ENCODE assay signal across 1 cellular context in genomic region chr4:25013756-25014737, GRCh38.
TF ChIP-seq lines count a peak whose summit lies in the region.

No MANE protein-coding gene starts in this region.

TF ChIP-seq in GM23338, 12 proteins besides CTCF, POLR2A, EP300 and RAD21 (continued from another document):
- TF ChIP-seq, protein P1, sequence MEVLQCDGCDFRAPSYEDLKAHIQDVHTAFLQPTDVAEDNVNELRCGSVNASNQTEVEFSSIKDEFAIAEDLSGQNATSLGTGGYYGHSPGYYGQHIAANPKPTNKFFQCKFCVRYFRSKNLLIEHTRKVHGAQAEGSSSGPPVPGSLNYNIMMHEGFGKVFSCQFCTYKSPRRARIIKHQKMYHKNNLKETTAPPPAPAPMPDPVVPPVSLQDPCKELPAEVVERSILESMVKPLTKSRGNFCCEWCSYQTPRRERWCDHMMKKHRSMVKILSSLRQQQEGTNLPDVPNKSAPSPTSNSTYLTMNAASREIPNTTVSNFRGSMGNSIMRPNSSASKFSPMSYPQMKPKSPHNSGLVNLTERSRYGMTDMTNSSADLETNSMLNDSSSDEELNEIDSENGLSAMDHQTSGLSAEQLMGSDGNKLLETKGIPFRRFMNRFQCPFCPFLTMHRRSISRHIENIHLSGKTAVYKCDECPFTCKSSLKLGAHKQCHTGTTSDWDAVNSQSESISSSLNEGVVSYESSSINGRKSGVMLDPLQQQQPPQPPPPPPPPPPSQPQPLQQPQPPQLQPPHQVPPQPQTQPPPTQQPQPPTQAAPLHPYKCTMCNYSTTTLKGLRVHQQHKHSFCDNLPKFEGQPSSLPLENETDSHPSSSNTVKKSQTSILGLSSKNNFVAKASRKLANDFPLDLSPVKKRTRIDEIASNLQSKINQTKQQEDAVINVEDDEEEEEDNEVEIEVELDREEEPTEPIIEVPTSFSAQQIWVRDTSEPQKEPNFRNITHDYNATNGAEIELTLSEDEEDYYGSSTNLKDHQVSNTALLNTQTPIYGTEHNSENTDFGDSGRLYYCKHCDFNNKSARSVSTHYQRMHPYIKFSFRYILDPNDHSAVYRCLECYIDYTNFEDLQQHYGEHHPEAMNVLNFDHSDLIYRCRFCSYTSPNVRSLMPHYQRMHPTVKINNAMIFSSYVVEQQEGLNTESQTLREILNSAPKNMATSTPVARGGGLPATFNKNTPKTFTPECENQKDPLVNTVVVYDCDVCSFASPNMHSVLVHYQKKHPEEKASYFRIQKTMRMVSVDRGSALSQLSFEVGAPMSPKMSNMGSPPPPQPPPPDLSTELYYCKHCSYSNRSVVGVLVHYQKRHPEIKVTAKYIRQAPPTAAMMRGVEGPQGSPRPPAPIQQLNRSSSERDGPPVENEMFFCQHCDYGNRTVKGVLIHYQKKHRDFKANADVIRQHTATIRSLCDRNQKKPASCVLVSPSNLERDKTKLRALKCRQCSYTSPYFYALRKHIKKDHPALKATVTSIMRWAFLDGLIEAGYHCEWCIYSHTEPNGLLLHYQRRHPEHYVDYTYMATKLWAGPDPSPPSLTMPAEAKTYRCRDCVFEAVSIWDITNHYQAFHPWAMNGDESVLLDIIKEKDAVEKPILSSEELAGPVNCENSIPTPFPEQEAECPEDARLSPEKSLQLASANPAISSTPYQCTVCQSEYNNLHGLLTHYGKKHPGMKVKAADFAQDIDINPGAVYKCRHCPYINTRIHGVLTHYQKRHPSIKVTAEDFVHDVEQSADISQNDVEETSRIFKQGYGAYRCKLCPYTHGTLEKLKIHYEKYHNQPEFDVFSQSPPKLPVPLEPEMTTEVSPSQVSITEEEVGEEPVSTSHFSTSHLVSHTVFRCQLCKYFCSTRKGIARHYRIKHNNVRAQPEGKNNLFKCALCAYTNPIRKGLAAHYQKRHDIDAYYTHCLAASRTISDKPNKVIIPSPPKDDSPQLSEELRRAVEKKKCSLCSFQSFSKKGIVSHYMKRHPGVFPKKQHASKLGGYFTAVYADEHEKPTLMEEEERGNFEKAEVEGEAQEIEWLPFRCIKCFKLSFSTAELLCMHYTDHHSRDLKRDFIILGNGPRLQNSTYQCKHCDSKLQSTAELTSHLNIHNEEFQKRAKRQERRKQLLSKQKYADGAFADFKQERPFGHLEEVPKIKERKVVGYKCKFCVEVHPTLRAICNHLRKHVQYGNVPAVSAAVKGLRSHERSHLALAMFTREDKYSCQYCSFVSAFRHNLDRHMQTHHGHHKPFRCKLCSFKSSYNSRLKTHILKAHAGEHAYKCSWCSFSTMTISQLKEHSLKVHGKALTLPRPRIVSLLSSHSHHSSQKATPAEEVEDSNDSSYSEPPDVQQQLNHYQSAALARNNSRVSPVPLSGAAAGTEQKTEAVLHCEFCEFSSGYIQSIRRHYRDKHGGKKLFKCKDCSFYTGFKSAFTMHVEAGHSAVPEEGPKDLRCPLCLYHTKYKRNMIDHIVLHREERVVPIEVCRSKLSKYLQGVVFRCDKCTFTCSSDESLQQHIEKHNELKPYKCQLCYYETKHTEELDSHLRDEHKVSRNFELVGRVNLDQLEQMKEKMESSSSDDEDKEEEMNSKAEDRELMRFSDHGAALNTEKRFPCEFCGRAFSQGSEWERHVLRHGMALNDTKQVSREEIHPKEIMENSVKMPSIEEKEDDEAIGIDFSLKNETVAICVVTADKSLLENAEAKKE (CRISPR knock-in tag; IDR thresholded peaks at IDR 0.05), result no peak
- TF ChIP-seq EZH2phosphoT487 (IDR thresholded peaks at IDR 0.05; ENCODE audit: unreplicated experiment), result no peak
